Comparison of ENCODE assay signal across 23 cellular contexts in genomic region chr18:39007523-39007922, GRCh38.
"Had no signal": no experiment of that assay in that cellular context is flagged by ENCODE, and none has a peak within 500 bp of the region (broad histone marks: within the 10 kb centered on the region; RNA-seq: fewer than 3 reads in every experiment).

No MANE protein-coding gene starts in this region.

- DNase-seq: colonic mucosa; cortex of kidney; dermis blood vessel endothelial cell; dorsolateral prefrontal cortex; effector CD4-positive, alpha-beta T cell; effector CD8-positive, alpha-beta T cell; effector memory CD4-positive, alpha-beta T cell; effector memory CD8-positive, alpha-beta T cell; endodermal cell; erythroblast; esophagus squamous epithelium; foreskin fibroblast; foreskin keratinocyte; foreskin melanocyte; gastrocnemius medialis; glutamatergic neuron; head of caudate nucleus; heart left ventricle had no signal

- H3K4me1 ChIP-seq: colonic mucosa, esophagus muscularis mucosa, esophagus squamous epithelium, foreskin keratinocyte, gastrocnemius medialis, gastroesophageal sphincter, heart left ventricle had no signal

- H3K36me3 ChIP-seq: colonic mucosa, esophagus muscularis mucosa, esophagus squamous epithelium, gastrocnemius medialis, gastroesophageal sphincter, heart left ventricle had no signal

- H3K27ac ChIP-seq: colonic mucosa, coronary artery, dorsolateral prefrontal cortex, epithelial cell of prostate, esophagus muscularis mucosa, esophagus squamous epithelium, foreskin keratinocyte, gastrocnemius medialis, gastroesophageal sphincter, heart left ventricle had no signal

- H3K27me3 ChIP-seq: colonic mucosa, dorsolateral prefrontal cortex, esophagus muscularis mucosa, esophagus squamous epithelium, foreskin keratinocyte, gastrocnemius medialis, gastroesophageal sphincter, heart left ventricle had no signal

- ATAC-seq: effector memory CD8-positive, alpha-beta T cell; esophagus mucosa; foreskin keratinocyte; gastrocnemius medialis; gastroesophageal sphincter; heart left ventricle had no signal

- H3K9me3 ChIP-seq: colonic mucosa, gastrocnemius medialis had no signal

- H3K4me3 ChIP-seq: colonic mucosa, coronary artery, esophagus muscularis mucosa, esophagus squamous epithelium, gastrocnemius medialis, gastroesophageal sphincter, heart left ventricle had no signal
